ENCODE assay signal across 8 cellular contexts in the genomic region with DNA sequence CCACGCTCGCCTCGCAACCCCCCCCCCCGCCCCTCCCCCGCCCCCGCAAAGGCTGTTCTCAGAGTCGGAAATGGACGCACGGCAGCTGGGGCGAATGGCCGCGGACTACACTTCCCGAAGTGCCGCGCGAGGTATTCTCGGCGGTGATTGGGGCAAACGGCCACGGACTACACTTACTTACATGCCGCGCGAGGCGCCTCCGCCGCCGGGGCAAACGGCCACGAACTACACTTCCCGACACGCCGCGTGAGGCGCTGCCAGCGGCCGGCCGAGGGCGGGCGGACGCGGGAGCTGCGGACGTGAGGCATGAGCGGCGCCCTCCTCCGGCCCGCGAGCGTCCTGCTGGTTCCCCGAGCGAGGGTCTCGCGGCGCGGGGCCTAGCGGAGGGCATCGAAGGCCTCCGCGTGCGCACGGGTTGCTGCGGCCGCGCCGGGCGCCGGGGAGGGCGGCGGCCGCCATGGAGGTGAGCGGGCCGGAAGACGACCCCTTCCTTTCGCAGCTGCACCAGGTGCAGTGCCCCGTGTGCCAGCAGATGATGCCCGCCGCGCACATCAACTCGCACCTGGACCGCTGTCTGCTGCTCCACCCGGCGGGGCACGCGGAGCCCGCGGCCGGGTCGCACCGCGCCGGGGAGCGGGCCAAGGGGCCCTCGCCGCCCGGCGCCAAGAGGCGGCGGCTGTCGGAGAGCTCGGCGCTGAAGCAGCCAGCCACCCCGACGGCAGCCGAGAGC. TPM values are rescaled to one million over a fixed set of nuclear protein-coding genes. Genes with fewer than 3 reads are reported as not detected.
A peak's percentile ranks its signal among the peaks of the same experiment; 100 is the strongest.
DNase-seq lines count a peak whose midpoint lies in the region; ATAC-seq and TF ChIP-seq lines count a peak whose summit lies in the region.

A gene (plus strand): TSS at position 228 of the 730 bp plus-strand sequence. CDS start 230 bp downstream, at position 458.

- peaks cover 47% of the 10 kb centered on the region for H3K79me2 ChIP-seq in PC-3 (ENCODE audit: low read length)

- intact Hi-C loops in PC-3 (cut with micrococcal nuclease) = no loop called here

- no peaks in the 10 kb centered on the region for H3K27me3 ChIP-seq in PC-3 (ENCODE audit: low read length)
- H3K27me3 ChIP-seq in mucosa of stomach (ENCODE audit: control insufficient read depth, insufficient read depth, low read length) = no peaks in the 10 kb centered on the region

- peak within 1 kb of the TSS; percentile 94 for H3K4me2 ChIP-seq in PC-3 (ENCODE audit: low read length)

- H3K9me2 ChIP-seq in PC-3 (replicated peaks; ENCODE audit: low read length) = no peaks in the 10 kb centered on the region

- H3K9ac ChIP-seq in PC-3 (ENCODE audit: low read length) (peak within 1 kb of the TSS; percentile 93), mucosa of stomach (ENCODE audit: low read length) (peak within 1 kb of the TSS; percentile 85)

- DNase-seq in DMS153 (lab: John Stamatoyannopoulos, UW) (peak; percentile 93), PC-3 (peak; percentile 99), erythroblast (lab: John Stamatoyannopoulos, UW) (peak; percentile 99)
- DNase-seq in Jurkat, Clone E6-1 (ENCODE audit: low read depth, low spot score) = peak; percentile 97
- peak; percentile 95 for DNase-seq in activated T-cell treated with anti-CD3 and anti-CD28 coated beads, Interleukin-2, amount 50 U/mL, for 1 hour
- peak; percentile 89 to 94 for DNase-seq in stimulated activated CD8-positive, alpha-beta memory T cell treated with anti-CD3 and anti-CD28 coated beads, Interleukin-7, amount 100 ng/mL, for 1 hour (ENCODE audit: low read depth in 2 of 2)

- H3K4me1 ChIP-seq in PC-3 (ENCODE audit: insufficient read depth, low read length) (peaks cover 39% of the 10 kb centered on the region), mucosa of stomach (ENCODE audit: control insufficient read depth, insufficient read depth, low read length) (peaks cover 15% of the 10 kb centered on the region)

- H3K4me3 ChIP-seq in Jurkat, Clone E6-1 (ENCODE audit: low read length) = peak within 1 kb of the TSS; percentile 77
- H3K4me3 ChIP-seq in PC-3 (ENCODE audit: low read length) (peak within 1 kb of the TSS; percentile 97), mucosa of stomach (ENCODE audit: low read length) (peak within 1 kb of the TSS; percentile 93)

- H3K36me3 ChIP-seq in PC-3 (ENCODE audit: low read depth, low read length) (peaks cover 6% of the 10 kb centered on the region), mucosa of stomach (ENCODE audit: control insufficient read depth, insufficient read depth, low read length) (no peaks in the 10 kb centered on the region)

- CTCF ChIA-PET in PC-3 (lab: Charles Lee) = interaction anchor here (0.6 to 0.9 kb wide), 3 partner anchors 73 to 135 kb away, joined by 3 to 10 read pairs (median 4); no protein-coding TSS in a partner anchor

- TF ChIP-seq POLR2A in erythroblast (IDR thresholded peaks at IDR 0.05; ENCODE audit: low read length) = peak; percentile 75

- peak within 1 kb of the TSS; percentile 61 for H3K27ac ChIP-seq in PC-3 (ENCODE audit: low read length)

- TF ChIP-seq CTCF in PC-3 (conservative IDR thresholded peaks at IDR 0.05; ENCODE audit: low read depth, low read length) = peak; percentile 59

- H4K20me1 ChIP-seq in PC-3 (ENCODE audit: low read length) = peaks cover 39% of the 10 kb centered on the region

- H2AFZ ChIP-seq in PC-3 (ENCODE audit: low read length) = peak within 1 kb of the TSS; percentile 80

- peak; percentile 82 for ATAC-seq in GM21619 (IDR thresholded peaks at IDR 0.05; ENCODE audit: unreplicated experiment)
- ATAC-seq in PC-3 = peak; percentile 86

- H3K9me3 ChIP-seq in PC-3 (ENCODE audit: low read length) (no peaks in the 10 kb centered on the region), mucosa of stomach (ENCODE audit: control insufficient read depth, low read length) (no peaks in the 10 kb centered on the region)

- no TSS peak for BruUV-seq in PC-3 (replicated peaks; lab: Mats Ljungman, UMichigan)

- no peaks in the 10 kb centered on the region for H3F3A ChIP-seq in PC-3 (ENCODE audit: low read length, unreplicated experiment)

- POLR2A ChIA-PET in PC-3 (lab: Charles Lee; ENCODE audit: unreplicated experiment) = interaction anchor here (0.6 kb wide), 1 partner anchor 333 kb away, joined by 3 read pairs; no protein-coding TSS in a partner anchor

RNA-seq across cellular contexts. Expression of the gene that starts here (rescaled TPM):
- 65.2 TPM for polyA plus RNA-seq in Jurkat, Clone E6-1 (2012; ENCODE audit: insufficient read depth, insufficient read length)
- total RNA-seq in PC-3 (2014; rRNA removed) = 92.2 and 114 TPM in 2 replicates

Comparison
In these comparisons a context has a peak if more than half of its experiments do, and no peak if none do; other contexts are left out.
1. Peak in every context shown above with its lines: DNase-seq, ATAC-seq, H3K4me3 ChIP-seq and H3K27ac ChIP-seq.